In the genomic region with DNA sequence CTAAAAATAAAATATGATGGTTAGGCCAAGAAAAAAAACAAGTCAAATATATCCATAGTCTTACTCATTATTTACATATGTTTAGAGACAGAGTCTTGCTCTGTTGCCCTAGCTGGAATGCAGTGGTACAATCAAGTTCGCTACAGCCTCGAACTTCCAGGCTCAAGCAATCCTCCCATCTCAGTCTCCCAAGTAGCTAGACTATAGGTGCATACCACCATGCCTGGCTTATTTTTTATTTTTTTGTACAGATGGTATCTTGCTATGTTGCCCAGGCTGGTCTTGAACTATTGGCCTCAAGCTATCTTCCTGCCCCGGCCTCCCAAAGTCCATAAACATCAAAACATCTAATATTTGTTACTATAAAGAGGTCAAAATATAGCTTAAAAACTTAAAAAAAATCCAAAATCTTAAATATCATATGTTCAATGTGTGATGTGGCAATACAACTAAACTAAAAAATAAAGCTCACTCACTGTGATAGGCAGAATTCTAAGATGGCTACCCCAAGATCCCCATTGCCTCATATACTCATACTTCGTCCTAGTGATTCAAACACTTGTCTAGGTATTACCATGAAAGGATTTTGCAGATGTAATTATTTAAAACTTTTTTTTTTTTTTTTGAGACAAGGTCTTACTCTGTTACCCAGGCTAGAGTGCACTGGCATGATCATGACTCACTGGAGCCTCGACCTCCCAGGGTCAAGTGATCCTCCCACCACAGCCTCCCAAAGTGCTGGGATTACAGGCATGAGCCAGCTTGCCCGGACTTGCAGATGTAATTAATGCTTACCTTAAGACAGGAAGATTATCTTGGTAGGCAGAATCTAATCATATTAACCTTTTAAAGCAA, we compare ENCODE assay signal across 16 cellular contexts. TPM values are rescaled to one million over a fixed set of nuclear protein-coding genes. Genes with fewer than 3 reads are reported as not detected.
A peak's percentile ranks its signal among the peaks of the same experiment; 100 is the strongest.
DNase-seq lines count a peak whose midpoint lies in the region; ATAC-seq, FAIRE-seq and TF ChIP-seq lines count a peak whose summit lies in the region.
"Had no signal": no experiment of that assay in that cellular context is flagged by ENCODE, and none has a peak within 500 bp of the region (broad histone marks: within the 10 kb centered on the region; RNA-seq: fewer than 3 reads in every experiment).

No MANE protein-coding gene starts in this region.

- H3K36me3 Mint-ChIP-seq in T-cell = peaks cover 71% of the 10 kb centered on the region

- no peak overlapping the region for H3K4me3 ChIP-seq in WERI-Rb-1 (ENCODE audit: low read depth, low read length)
- H3K4me3 ChIP-seq: HAP-1, psoas muscle had no signal

- no peak for TF ChIP-seq CTCF in WERI-Rb-1 (IDR thresholded peaks at IDR 0.05; ENCODE audit: low read depth, low read length)

- H3K36me3 ChIP-seq in WERI-Rb-1 = peaks cover 79% of the 10 kb centered on the region

- no peak for ATAC-seq in T-cell (replicated peaks in 1 of 4)
- ATAC-seq in GM21367 (IDR thresholded peaks at IDR 0.05; ENCODE audit: unreplicated experiment) = no peak
- ATAC-seq in GM19455 (IDR thresholded peaks at IDR 0.05; ENCODE audit: unreplicated experiment) = no peak
- ATAC-seq: activated naive CD4-positive, alpha-beta T cell treated with anti-CD3 and anti-CD28 coated beads, Interleukin-2, amount 50 U/mL, for 72 hours; psoas muscle had no signal

- no peaks in the 10 kb centered on the region for H3K27me3 ChIP-seq in WERI-Rb-1 (ENCODE audit: insufficient read depth, low read depth, severe bottlenecking)

- no peak overlapping the region for H3K4me3 Mint-ChIP-seq in T-cell

- no peak overlapping the region for H3K27ac ChIP-seq in WERI-Rb-1
- H3K27ac ChIP-seq: psoas muscle had no signal

- H3K27me3 Mint-ChIP-seq in T-cell = no peaks in the 10 kb centered on the region

- H3K9me3 Mint-ChIP-seq in T-cell = no peaks in the 10 kb centered on the region
- H3K9me3 Mint-ChIP-seq: activated naive CD4-positive, alpha-beta T cell treated with anti-CD3 and anti-CD28 coated beads, Interleukin-2, amount 50 U/mL, for 72 hours had no signal

- peak; percentile 93 for FAIRE-seq in HTR-8/SVneo (lab: Jason Lieb, UNC)
- FAIRE-seq: TTC549 had no signal

- H3K27ac Mint-ChIP-seq in T-cell = no peak overlapping the region

- DNase-seq in COLO829 (ENCODE audit: low spot score) (peak; percentile 75), HTR-8/SVneo (ENCODE audit: insufficient read length, low spot score) (peak; percentile 53), WERI-Rb-1 (peak; percentile 70), glomerular visceral epithelial cell (ENCODE audit: extremely low spot score) (peak; percentile 82), T-cell (no peak), AG20443 (ENCODE audit: low spot score) (no peak)
- DNase-seq: AML-193; NCI-H1048; NCI-H510A treated with DMSO at 0.1 percent for 48 hours; psoas muscle; stimulated activated CD4-positive, alpha-beta T cell treated with anti-CD3 and anti-CD28 coated beads, Interleukin-1b, Interleukin-23, amount 100 ng/mL, for 48 hours had no signal

- CTCF ChIA-PET in T-cell (lab: Charles Lee) = no interaction called here

- H3K4me1 Mint-ChIP-seq in T-cell = no peaks in the 10 kb centered on the region

- peaks cover 4% of the 10 kb centered on the region for H3K9me3 ChIP-seq in WERI-Rb-1 (ENCODE audit: severe bottlenecking)
- H3K9me3 ChIP-seq: HAP-1, psoas muscle had no signal

- POLR2A ChIA-PET in T-cell (lab: Charles Lee) = no interaction called here

RNA-seq across cellular contexts. Expression of a gene that starts 35.9 kb away (rescaled TPM):
- total RNA-seq in T-cell = 10 to 100 TPM; 37.0 to 47.7 (median 41.0) TPM

RNA-seq across cellular contexts. Expression of a gene that starts 36.2 kb away (rescaled TPM):
- 10 to 100 TPM; 17.1 to 21.1 (median 18.6) TPM for total RNA-seq in T-cell

Comparison
In these comparisons a context has a peak if more than half of its experiments do, and no peak if none do; other contexts are left out.
1. DNase-seq: peak in COLO829 (single experiment), HTR-8/SVneo (single experiment), WERI-Rb-1 (single experiment) and glomerular visceral epithelial cell (single experiment); none in T-cell (0 of 34) and AG20443 (single experiment).